9 cellular contexts compared by ENCODE assay signal in genomic region chr13:99548448-99548847, GRCh38. TPM values are rescaled to one million over a fixed set of nuclear protein-coding genes. Genes with fewer than 3 reads are reported as not detected.
DNase-seq lines count a peak whose midpoint lies in the region; ATAC-seq and TF ChIP-seq lines count a peak whose summit lies in the region.
"Had no signal": no experiment of that assay in that cellular context is flagged by ENCODE, and none has a peak within 500 bp of the region (broad histone marks: within the 10 kb centered on the region; RNA-seq: fewer than 3 reads in every experiment).

No MANE protein-coding gene starts in this region.

- no peak overlapping the region for H3K4me3 Mint-ChIP-seq in central memory CD8-positive, alpha-beta T cell

- H3K27ac ChIP-seq in esophagus muscularis mucosa (replicated peaks in 1 of 4), result no peak overlapping the region
- H3K27ac ChIP-seq in A673 (ENCODE audit: low read depth, low read length, poor library complexity, severe bottlenecking), result no peak overlapping the region

- ATAC-seq in GM18502 (IDR thresholded peaks at IDR 0.05; ENCODE audit: poor library complexity, unreplicated experiment) (peak; percentile 65), GM21381 (IDR thresholded peaks at IDR 0.05; ENCODE audit: unreplicated experiment) (peak; percentile 50), HG03196 (IDR thresholded peaks at IDR 0.05; ENCODE audit: unreplicated experiment) (peak; percentile 66)
- ATAC-seq in central memory CD8-positive, alpha-beta T cell (replicated peaks; ENCODE audit: extremely low read depth, poor library complexity, severe bottlenecking), result peak; percentile 44

- DNase-seq in central memory CD8-positive, alpha-beta T cell (ENCODE audit: low spot score in 2 of 2), result no peak
- DNase-seq in esophagus muscularis mucosa (ENCODE audit: extremely low spot score) (no peak), A673 (ENCODE audit: low spot score) (no peak)
- DNase-seq in stimulated activated naive CD4-positive, alpha-beta T cell treated with Interleukin-2 at 50 U/mL for 16 hours (lab: John Stamatoyannopoulos, UW), result no peak
- no peak for DNase-seq in activated CD8-positive, alpha-beta memory T cell treated with anti-CD3 and anti-CD28 coated beads for 24 hours
- DNase-seq: testis had no signal

- peaks cover 58% of the 10 kb centered on the region for H3K36me3 Mint-ChIP-seq in central memory CD8-positive, alpha-beta T cell (ENCODE audit: insufficient read depth)

- H3K4me1 ChIP-seq in esophagus muscularis mucosa, result peaks cover 0 to 13% (median 2%) of the 10 kb centered on the region in 4 donors
- H3K4me1 ChIP-seq in A673 (ENCODE audit: insufficient read depth, low read length, poor library complexity, severe bottlenecking), result no peaks in the 10 kb centered on the region

- POLR2A ChIA-PET in A673 (lab: Charles Lee; ENCODE audit: low non-redundant PET), result no interaction called here

- TF ChIP-seq CTCF in esophagus muscularis mucosa (IDR thresholded peaks at IDR 0.05) (no peak), A673 (conservative IDR thresholded peaks at IDR 0.05; ENCODE audit: low read depth, low read length) (no peak)

- no peak for TF ChIP-seq EP300 in esophagus muscularis mucosa (IDR thresholded peaks at IDR 0.05)

- no peaks in the 10 kb centered on the region for H3K27me3 Mint-ChIP-seq in central memory CD8-positive, alpha-beta T cell

- CTCF ChIA-PET in A673 (lab: Charles Lee), result no interaction called here

- peak overlapping the region; percentile 32 for H3K27ac Mint-ChIP-seq in central memory CD8-positive, alpha-beta T cell (ENCODE audit: low read depth)

- H3K9me3 ChIP-seq in esophagus muscularis mucosa (no peaks in the 10 kb centered on the region), A673 (ENCODE audit: low read depth, low read length, poor library complexity, severe bottlenecking) (no peaks in the 10 kb centered on the region)
- H3K9me3 ChIP-seq: testis had no signal

- H3K4me3 ChIP-seq in esophagus muscularis mucosa (no peak overlapping the region), A673 (ENCODE audit: low read depth, low read length, poor library complexity, severe bottlenecking) (no peak overlapping the region)
- H3K4me3 ChIP-seq: testis had no signal

- WGBS in esophagus muscularis mucosa, result 67% methylated on average over 4 of the region's 4 CpGs

- H3K4me1 Mint-ChIP-seq in central memory CD8-positive, alpha-beta T cell, result peaks cover 11% of the 10 kb centered on the region

- BruUV-seq in A673 (replicated peaks; lab: Mats Ljungman, UMichigan), result no TSS peak

- intact Hi-C loops in esophagus muscularis mucosa (cut with DNase I) (no loop called here), A673 (cut with micrococcal nuclease; ENCODE audit: unreplicated experiment) (no loop called here)

- H3K36me3 ChIP-seq in esophagus muscularis mucosa (peaks cover 37 to 98% (median 84%) of the 10 kb centered on the region in 4 donors), A673 (ENCODE audit: insufficient read depth, low read length, poor library complexity, severe bottlenecking) (peaks cover 41% of the 10 kb centered on the region)

- H3K9me3 Mint-ChIP-seq in central memory CD8-positive, alpha-beta T cell, result no peaks in the 10 kb centered on the region

- TF ChIP-seq POLR2A in esophagus muscularis mucosa (IDR thresholded peaks at IDR 0.05; ENCODE audit: low read depth), result no peak

- H3K27me3 ChIP-seq in esophagus muscularis mucosa (no peaks in the 10 kb centered on the region), A673 (replicated peaks; ENCODE audit: insufficient read depth, low read depth, low read length, poor library complexity) (no peaks in the 10 kb centered on the region)
- H3K27me3 ChIP-seq: testis had no signal

RNA-seq across cellular contexts. Expression of gene TM9SF2, which starts 47.2 kb away (rescaled TPM):
- total RNA-seq in esophagus muscularis mucosa (10 to 100 TPM; 65.6 to 86.9 (median 71.8) TPM), A673 (2021) (89.8 and 96.3 TPM in 2 replicates)

RNA-seq across cellular contexts. Expression of gene CLYBL, which starts 58.0 kb away (rescaled TPM):
- total RNA-seq in esophagus muscularis mucosa (10 to 100 TPM in 2 of 4 donors, 1 to 10 TPM in 2; 7.5 to 11.7 (median 9.4) TPM), A673 (2021) (5.0 and 7.1 TPM in 2 replicates)
